In genomic region chr7:64876792-64877713, GRCh38 we compare ENCODE assay signal across 8 cellular contexts. TPM values are rescaled to one million over a fixed set of nuclear protein-coding genes. Genes with fewer than 3 reads are reported as not detected.
DNase-seq lines count a peak whose midpoint lies in the region; ATAC-seq and TF ChIP-seq lines count a peak whose summit lies in the region.

No MANE protein-coding gene starts in this region.

- H3K79me1 ChIP-seq in mesenchymal stem cell (replicated peaks; ENCODE audit: low read length, poor library complexity, severe bottlenecking), result no peaks in the 10 kb centered on the region

- H3K27ac ChIP-seq in AG04450 (ENCODE audit: low read depth, low read length), result no peak overlapping the region
- no peak overlapping the region for H3K27ac ChIP-seq in ectodermal cell (ENCODE audit: insufficient read depth, low read depth, low read length, poor library complexity, severe bottlenecking)
- H3K27ac ChIP-seq in mesenchymal stem cell (ENCODE audit: low read length, poor library complexity, severe bottlenecking), result no peak overlapping the region

- peaks cover 82% of the 10 kb centered on the region for H3K9me3 ChIP-seq in AG04450 (ENCODE audit: control insufficient read depth, insufficient read depth, low read length)
- H3K9me3 ChIP-seq in ectodermal cell (ENCODE audit: control insufficient read depth, low read length), result no peaks in the 10 kb centered on the region
- H3K9me3 ChIP-seq in mesenchymal stem cell (ENCODE audit: control insufficient read depth, low read length), result peaks cover 3% of the 10 kb centered on the region

- CTCF ChIA-PET in AG04450 (lab: Charles Lee), result no interaction called here
- CTCF ChIA-PET in activated CD4-positive, alpha-beta T cell treated with anti-CD3 and anti-CD28 coated beads, Interleukin-2, amount 10 ng/mL, durations not matched to agents 7 days and 5 days (lab: Charles Lee), result no interaction called here

- H3K23ac ChIP-seq in mesenchymal stem cell (ENCODE audit: low read length in 2 of 2), result no peak overlapping the region

- peaks cover 28% of the 10 kb centered on the region for H3K9me3 Mint-ChIP-seq in activated CD4-positive, alpha-beta T cell treated with anti-CD3 and anti-CD28 coated beads, Interleukin-2, amount 10 ng/mL, durations not matched to agents 7 days and 5 days

- peaks cover 4% of the 10 kb centered on the region for H3K36me3 Mint-ChIP-seq in activated CD4-positive, alpha-beta T cell treated with anti-CD3 and anti-CD28 coated beads, Interleukin-2, amount 10 ng/mL, durations not matched to agents 7 days and 5 days (ENCODE audit: low read depth)

- H3K27me3 Mint-ChIP-seq in activated CD4-positive, alpha-beta T cell treated with anti-CD3 and anti-CD28 coated beads, Interleukin-2, amount 10 ng/mL, durations not matched to agents 7 days and 5 days, result no peaks in the 10 kb centered on the region

- no peak overlapping the region for H2AK5ac ChIP-seq in mesenchymal stem cell (ENCODE audit: low read length, severe bottlenecking)

- peak overlapping the region; percentile 49 for H3K9ac ChIP-seq in mesenchymal stem cell (ENCODE audit: low read length)

- POLR2A ChIA-PET in AG04450 (lab: Yijun Ruan, JAX), result no interaction called here
- POLR2A ChIA-PET in activated CD4-positive, alpha-beta T cell treated with anti-CD3 and anti-CD28 coated beads, Interleukin-2, amount 10 ng/mL, durations not matched to agents 7 days and 5 days (lab: Charles Lee), result no interaction called here

- no peak overlapping the region for H3K4ac ChIP-seq in mesenchymal stem cell (ENCODE audit: low read depth in 1 of 2, low read length in 2 of 2)

- no peaks in the 10 kb centered on the region for H3K27me3 ChIP-seq in AG04450 (ENCODE audit: control insufficient read depth, insufficient read depth, low read length)
- H3K27me3 ChIP-seq in ectodermal cell (ENCODE audit: control insufficient read depth, insufficient read depth, low read length, poor library complexity, severe bottlenecking), result peaks cover 20% of the 10 kb centered on the region
- H3K27me3 ChIP-seq in mesenchymal stem cell (ENCODE audit: control insufficient read depth in 1 of 2, insufficient read depth in 1 of 2, low read length in 2 of 2), result peaks cover 0 to 15% of the 10 kb centered on the region in 2 experiments

- no peak overlapping the region for H2BK15ac ChIP-seq in mesenchymal stem cell (ENCODE audit: low read depth, poor library complexity, severe bottlenecking)

- WGBS in ectodermal cell, 2 experiments, result 22 to 24% methylated on average over 39 of the region's 39 CpGs
- WGBS in mesenchymal stem cell, result 56% methylated on average over 39 of the region's 39 CpGs

- H4K91ac ChIP-seq in mesenchymal stem cell (ENCODE audit: low read length), result no peak overlapping the region

- no peak overlapping the region for H4K8ac ChIP-seq in mesenchymal stem cell (ENCODE audit: low read length)

- no peak overlapping the region for H2AFZ ChIP-seq in mesenchymal stem cell (ENCODE audit: low read depth, low read length)

- H3K14ac ChIP-seq in mesenchymal stem cell (ENCODE audit: low read length in 2 of 2), result no peak overlapping the region

- DNase-seq in AG04450 (ENCODE audit: low read depth, low spot score), result no peak
- DNase-seq in NCI-H1092 treated with DMSO at 0.1 percent for 48 hours (lab: John Stamatoyannopoulos, UW), result peak; percentile 55
- DNase-seq in activated CD4-positive, alpha-beta T cell treated with anti-CD3 and anti-CD28 coated beads, Interleukin-2, amount 10 ng/mL, durations not matched to agents 7 days and 5 days, result peak; percentile 57
- no peak for DNase-seq in mesenchymal stem cell
- DNase-seq in stimulated activated CD4-positive, alpha-beta T cell treated with anti-CD3 and anti-CD28 coated beads, TNF-alpha, amount 100 ng/mL, for 4 hours (ENCODE audit: low read depth in 3 of 3), result peak; percentile 33 to 57 (median 54)

- TF ChIP-seq CTCF in AG04450 (IDR thresholded peaks at IDR 0.05; ENCODE audit: low read depth, low read length), result no peak

- no peak overlapping the region for H3K4me2 ChIP-seq in mesenchymal stem cell (ENCODE audit: low read length, poor library complexity, severe bottlenecking)

- H3K27ac Mint-ChIP-seq in activated CD4-positive, alpha-beta T cell treated with anti-CD3 and anti-CD28 coated beads, Interleukin-2, amount 10 ng/mL, durations not matched to agents 7 days and 5 days, result no peak overlapping the region

- H3K4me1 ChIP-seq in ectodermal cell (ENCODE audit: control insufficient read depth, insufficient read depth, low read length), result no peaks in the 10 kb centered on the region
- no peaks in the 10 kb centered on the region for H3K4me1 ChIP-seq in mesenchymal stem cell (ENCODE audit: control insufficient read depth, insufficient read depth, low read depth, low read length)

- H3K36me3 ChIP-seq in ectodermal cell (ENCODE audit: control insufficient read depth, insufficient read depth, low read length) (no peaks in the 10 kb centered on the region), mesenchymal stem cell (ENCODE audit: control insufficient read depth in 1 of 2, insufficient read depth in 2 of 2, low read depth in 1 of 2, low read length in 2 of 2) (no peaks in the 10 kb centered on the region)

- H3K4me1 Mint-ChIP-seq in activated CD4-positive, alpha-beta T cell treated with anti-CD3 and anti-CD28 coated beads, Interleukin-2, amount 10 ng/mL, durations not matched to agents 7 days and 5 days, result peaks cover 9% of the 10 kb centered on the region

- H2BK120ac ChIP-seq in mesenchymal stem cell (ENCODE audit: low read depth, low read length), result no peak overlapping the region

- H2BK5ac ChIP-seq in mesenchymal stem cell (ENCODE audit: low read depth, low read length, poor library complexity, severe bottlenecking), result no peak overlapping the region

- H3K4me3 Mint-ChIP-seq in activated CD4-positive, alpha-beta T cell treated with anti-CD3 and anti-CD28 coated beads, Interleukin-2, amount 10 ng/mL, durations not matched to agents 7 days and 5 days, result peak overlapping the region; percentile 19

- H3K4me3 ChIP-seq in AG04450 (ENCODE audit: low read depth, low read length), result peak overlapping the region; percentile 43
- H3K4me3 ChIP-seq in ectodermal cell (ENCODE audit: insufficient read depth, low read depth, low read length), result peak overlapping the region; percentile 33
- peak overlapping the region in 1 of 2 experiments; percentile 64 for H3K4me3 ChIP-seq in mesenchymal stem cell (ENCODE audit: insufficient read depth in 1 of 2, low read depth in 1 of 2, low read length in 2 of 2)

- ATAC-seq in GM18909 (IDR thresholded peaks at IDR 0.05; ENCODE audit: poor library complexity, unreplicated experiment), result no peak
- ATAC-seq in GM21381 (IDR thresholded peaks at IDR 0.05; ENCODE audit: unreplicated experiment), result no peak

- H2BK12ac ChIP-seq in mesenchymal stem cell (ENCODE audit: low read length in 2 of 2), result no peak overlapping the region

- H3K18ac ChIP-seq in mesenchymal stem cell (ENCODE audit: low read depth in 1 of 2, low read length in 2 of 2), result no peak overlapping the region

RNA-seq across cellular contexts. Expression of gene ZNF273, which starts 26.0 kb away (rescaled TPM):
- polyA plus RNA-seq in AG04450 (2011; rRNA removed), result 2.2 and 2.9 TPM in 2 replicates
- polyA minus RNA-seq in AG04450 (2011; rRNA and poly(A)+ RNA removed), result 1.0 and 2.1 TPM in 2 replicates
- 10 to 100 TPM in 1 of 2 experiments, 1 to 10 TPM in 1; 9.7 to 11.7 TPM for total RNA-seq in activated CD4-positive, alpha-beta T cell treated with anti-CD3 and anti-CD28 coated beads, Interleukin-2, amount 10 ng/mL, durations not matched to agents 7 days and 5 days
- 18.7 TPM for polyA plus RNA-seq in ectodermal cell (2013, experiment 1 of 4)
- polyA plus RNA-seq in ectodermal cell (2013, experiment 2 of 4), result 19.9 TPM
- 15.3 TPM for polyA plus RNA-seq in ectodermal cell (2013, experiment 3 of 4)
- 18.3 TPM for polyA plus RNA-seq in ectodermal cell (2013, experiment 4 of 4)
- polyA plus RNA-seq in mesenchymal stem cell (2013, experiment 1 of 2), result 1.4 TPM
- 1.2 TPM for polyA plus RNA-seq in mesenchymal stem cell (2013, experiment 2 of 2)

Comparison
In these comparisons a context has a peak if more than half of its experiments do, and no peak if none do; other contexts are left out.
1. DNase-seq: peak in NCI-H1092 treated with DMSO at 0.1 percent for 48 hours (single experiment), activated CD4-positive, alpha-beta T cell treated with anti-CD3 and anti-CD28 coated beads, Interleukin-2, amount 10 ng/mL, durations not matched to agents 7 days and 5 days (single experiment) and stimulated activated CD4-positive, alpha-beta T cell treated with anti-CD3 and anti-CD28 coated beads, TNF-alpha, amount 100 ng/mL, for 4 hours (3 of 3); none in AG04450 (single experiment) and mesenchymal stem cell (single experiment).